20 cellular contexts compared by ENCODE assay signal in the genomic region with DNA sequence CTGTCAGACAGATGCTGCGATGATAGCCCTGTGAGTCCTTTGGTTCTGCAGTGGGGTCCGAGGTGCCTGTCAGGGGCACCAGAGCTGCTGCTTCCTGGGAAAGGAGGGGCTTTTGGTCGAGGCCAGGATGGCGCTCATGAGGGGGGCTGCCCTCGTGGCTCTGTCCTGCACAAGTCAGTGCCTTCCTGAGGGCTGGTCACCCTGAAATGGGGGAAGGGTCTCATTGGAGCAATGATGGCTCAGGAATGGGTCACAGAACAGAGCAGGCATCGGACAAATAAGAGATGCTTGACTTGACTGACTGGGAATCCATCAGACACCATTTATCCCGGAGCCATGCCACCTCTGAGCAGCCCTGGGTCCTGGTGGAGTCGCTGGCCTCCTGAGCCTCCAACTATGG.
"Had no signal": no experiment of that assay in that cellular context is flagged by ENCODE, and none has a peak within 500 bp of the region (broad histone marks: within the 10 kb centered on the region; RNA-seq: fewer than 3 reads in every experiment).

No MANE protein-coding gene starts in this region.

- H3K27ac ChIP-seq: breast epithelium, colonic mucosa, epithelial cell of prostate, neural progenitor cell, prostate gland, spleen, thyroid gland had no signal

- H3K4me3 ChIP-seq: breast epithelium, colonic mucosa, heart left ventricle, neural progenitor cell, prostate gland, spleen, thyroid gland had no signal

- DNase-seq: activated CD4-positive, alpha-beta memory T cell treated with anti-CD3 and anti-CD28 coated beads, Interleukin-2, amount 10 ng/mL, durations not matched to agents 7 days and 5 days; activated CD4-positive, alpha-beta T cell treated with anti-CD3 and anti-CD28 coated beads for 48 hours; activated naive CD4-positive, alpha-beta T cell treated with anti-CD3 and anti-CD28 coated beads for 36 hours; activated naive CD8-positive, alpha-beta T cell treated with anti-CD3 and anti-CD28 coated beads, Interleukin-2, amount 10 ng/mL, durations not matched to agents 7 days and 5 days; activated T-cell treated with anti-CD3 and anti-CD28 coated beads, Interleukin-2, amount 50 U/mL, for 24 hours; amniotic stem cell; colonic mucosa; kidney glomerular epithelial cell; left ventricle myocardium superior; mammary epithelial cell; spleen; stimulated activated CD4-positive, alpha-beta T cell treated with anti-CD3 and anti-CD28 coated beads, Interleukin-4, amount 100 ng/mL, for 1 hour; stimulated activated naive CD4-positive, alpha-beta T cell treated with Interleukin-2 at 50 U/mL for 16 hours; thyroid gland had no signal

- ATAC-seq: naive thymus-derived CD8-positive, alpha-beta T cell had no signal
